ENCODE assay signal across 20 cellular contexts in genomic region chr18:25321869-25322268, GRCh38. TPM values are rescaled to one million over a fixed set of nuclear protein-coding genes. Genes with fewer than 3 reads are reported as not detected.
DNase-seq lines count a peak whose midpoint lies in the region; ATAC-seq and TF ChIP-seq lines count a peak whose summit lies in the region.
"Had no signal": no experiment of that assay in that cellular context is flagged by ENCODE, and none has a peak within 500 bp of the region (broad histone marks: within the 10 kb centered on the region; RNA-seq: fewer than 3 reads in every experiment).

No MANE protein-coding gene starts in this region.

- no peaks in the 10 kb centered on the region for H3K36me3 Mint-ChIP-seq in HFFc6 (ENCODE audit: low read depth)
- H3K36me3 Mint-ChIP-seq: CD4-positive, alpha-beta memory T cell had no signal

- TF ChIP-seq CTCF in cardiac muscle cell (IDR thresholded peaks at IDR 0.05; ENCODE audit: low read depth, low read length) (no peak), coronary artery (IDR thresholded peaks at IDR 0.05) (no peak), HFFc6 (IDR thresholded peaks at IDR 0.05) (no peak)

- H3K27ac ChIP-seq in cardiac muscle cell: peak overlapping the region; percentile 48
- H3K27ac ChIP-seq in right cardiac atrium (ENCODE audit: low read length): no peak overlapping the region
- H3K27ac ChIP-seq in SJCRH30: peak overlapping the region; percentile 75
- H3K27ac ChIP-seq in urinary bladder (ENCODE audit: low read depth): peak overlapping the region; percentile 23
- H3K27ac ChIP-seq in coronary artery: no peak overlapping the region

- H3K9me3 ChIP-seq in cardiac muscle cell (ENCODE audit: low read depth): no peaks in the 10 kb centered on the region
- no peaks in the 10 kb centered on the region for H3K9me3 ChIP-seq in right cardiac atrium (ENCODE audit: control insufficient read depth, low read length)
- no peaks in the 10 kb centered on the region for H3K9me3 ChIP-seq in SJCRH30 (replicated peaks)

- H3K36me3 ChIP-seq in cardiac muscle cell (peaks cover 21% of the 10 kb centered on the region), SJCRH30 (peaks cover 13% of the 10 kb centered on the region), urinary bladder (ENCODE audit: insufficient read depth) (peaks cover 2% of the 10 kb centered on the region)

- no peak overlapping the region for H3K27ac Mint-ChIP-seq in HFFc6
- H3K27ac Mint-ChIP-seq: CD4-positive, alpha-beta memory T cell; GM23338 had no signal

- no peaks in the 10 kb centered on the region; the same call in 1 of the 2 replicates for H3K9me3 Mint-ChIP-seq in HFFc6
- H3K9me3 Mint-ChIP-seq: GM23338, H9 had no signal

- H3K4me1 ChIP-seq in cardiac muscle cell (ENCODE audit: low read depth) (peaks cover 5% of the 10 kb centered on the region), right cardiac atrium (ENCODE audit: control insufficient read depth, insufficient read depth, low read length) (peaks cover 6% of the 10 kb centered on the region), SJCRH30 (peaks cover 13% of the 10 kb centered on the region), urinary bladder (ENCODE audit: insufficient read depth) (no peaks in the 10 kb centered on the region)

- DNase-seq in cardiac muscle cell (ENCODE audit: low read depth in 1 of 2, low spot score in 1 of 2) (no peak), right cardiac atrium (no peak), SJCRH30 (no peak), left kidney (ENCODE audit: low read depth, low spot score) (peak; percentile 62), middle frontal gyrus (ENCODE audit: extremely low spot score, low spot score) (no peak), coronary artery (ENCODE audit: low spot score) (no peak), HFFc6 (no peak)
- DNase-seq: C1 segment of cervical spinal cord; Calu3; CD4-positive, alpha-beta memory T cell; COR-L47; DMS53; DMS79 treated with DMSO at 0.1 percent for 48 hours; GF-D8; H9 had no signal

- H3K4me3 ChIP-seq in cardiac muscle cell: no peak overlapping the region
- H3K4me3 ChIP-seq in right cardiac atrium (ENCODE audit: low read length): no peak overlapping the region
- H3K4me3 ChIP-seq in SJCRH30: no peak overlapping the region
- H3K4me3 ChIP-seq in urinary bladder (ENCODE audit: low read depth, low read length): no peak overlapping the region
- H3K4me3 ChIP-seq in coronary artery: no peak overlapping the region
- H3K4me3 ChIP-seq: GM23338 had no signal

- ATAC-seq in right cardiac atrium: no peak
- ATAC-seq: GM23338, HCT116 had no signal

- H3K4me3 Mint-ChIP-seq in HFFc6: no peak overlapping the region
- H3K4me3 Mint-ChIP-seq: CD4-positive, alpha-beta memory T cell; GM23338; H9 had no signal

- no peaks in the 10 kb centered on the region; the same call in 1 of the 2 replicates for H3K4me1 Mint-ChIP-seq in HFFc6 (ENCODE audit: low read depth)
- H3K4me1 Mint-ChIP-seq: CD4-positive, alpha-beta memory T cell had no signal

- no peaks in the 10 kb centered on the region; the same call in 1 of the 2 replicates for H3K27me3 Mint-ChIP-seq in HFFc6 (ENCODE audit: insufficient read depth)

- WGBS in right cardiac atrium: 85% methylated on average over 5 of the region's 5 CpGs
- WGBS in urinary bladder: 76% methylated on average over 5 of the region's 5 CpGs

- H3K27me3 ChIP-seq in cardiac muscle cell: no peaks in the 10 kb centered on the region
- H3K27me3 ChIP-seq in right cardiac atrium (ENCODE audit: control insufficient read depth, insufficient read depth): no peaks in the 10 kb centered on the region
- H3K27me3 ChIP-seq in SJCRH30: no peaks in the 10 kb centered on the region

- intact Hi-C loops in right cardiac atrium (cut with DNase I): no loop called here

RNA-seq across cellular contexts. Expression of gene ZNF521, which starts 30.1 kb away (rescaled TPM):
- total RNA-seq in cardiac muscle cell: 152 and 442 TPM in 2 replicates
- polyA plus RNA-seq in cardiac muscle cell: 34.2 and 47.9 TPM in 2 replicates
- 10 to 100 TPM; 37.3 to 54.5 (median 42.1) TPM for total RNA-seq in right cardiac atrium
- 7.2 TPM for polyA plus RNA-seq in right cardiac atrium
- 17.6 and 20.3 TPM in 2 replicates for total RNA-seq in SJCRH30 (2014; rRNA removed; shearing (Covaris generic))
- total RNA-seq in urinary bladder: 58.3 TPM
- 13.1 TPM for polyA plus RNA-seq in urinary bladder
- 1 to 10 TPM in 2 of 6 experiments, under 1 TPM in 4; 0.27 to 5.3 (median 0.84) TPM for total RNA-seq in HFFc6 (2021; fragmentation: NEBNext Ultra II Directional; extraction: Animal tissue kit (Norgen Biotek cat#: 25700))
- total RNA-seq: A172; A673; Calu3; CD4-positive, alpha-beta memory T cell had no signal
- polyA plus RNA-seq: CD4-positive, alpha-beta memory T cell had no signal

Comparison
In these comparisons a context has a peak if more than half of its experiments do, and no peak if none do; other contexts are left out.
1. H3K27ac ChIP-seq: peak in cardiac muscle cell (single experiment), SJCRH30 (single experiment) and urinary bladder (single experiment); none in right cardiac atrium (single experiment) and coronary artery (0 of 2).